In the genomic region with DNA sequence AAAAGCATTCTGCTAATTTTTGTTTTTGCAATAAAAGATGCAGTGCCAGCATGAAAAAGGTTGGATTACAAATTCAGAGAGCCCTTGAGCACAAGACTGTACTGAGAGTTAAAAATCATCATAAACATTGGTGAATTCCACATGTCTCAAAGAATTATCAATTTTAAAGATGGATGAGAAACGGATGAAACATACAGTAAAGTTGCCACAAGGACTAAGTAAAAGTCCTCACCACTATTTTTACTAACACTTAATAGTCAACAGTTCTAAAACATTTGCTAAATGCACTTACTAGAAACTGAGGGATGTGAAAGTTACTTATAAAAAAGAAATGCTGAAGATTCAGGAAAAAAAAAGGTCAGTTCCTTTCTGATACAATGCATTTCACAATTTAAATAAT, we compare ENCODE assay signal across 21 cellular contexts. TPM values are rescaled to one million over a fixed set of nuclear protein-coding genes. Genes with fewer than 3 reads are reported as not detected.
A peak's percentile ranks its signal among the peaks of the same experiment; 100 is the strongest.
DNase-seq lines count a peak whose midpoint lies in the region; ATAC-seq and TF ChIP-seq lines count a peak whose summit lies in the region.
"Had no signal": no experiment of that assay in that cellular context is flagged by ENCODE, and none has a peak within 500 bp of the region (broad histone marks: within the 10 kb centered on the region; RNA-seq: fewer than 3 reads in every experiment).

No MANE protein-coding gene starts in this region.

- no peak overlapping the region for H2AFZ ChIP-seq in Loucy (ENCODE audit: low read length)

- POLR2A ChIA-PET in activated CD8-positive, alpha-beta T cell treated with anti-CD3 and anti-CD28 coated beads for 36 hours (lab: Charles Lee): no interaction called here

- H3K27me3 Mint-ChIP-seq in activated naive CD4-positive, alpha-beta T cell treated with anti-CD3 and anti-CD28 coated beads, Interleukin-2, amount 50 U/mL, for 24 hours: peaks cover 3% of the 10 kb centered on the region
- H3K27me3 Mint-ChIP-seq in activated CD8-positive, alpha-beta T cell treated with anti-CD3 and anti-CD28 coated beads for 36 hours: no peaks in the 10 kb centered on the region

- H3K4me3 Mint-ChIP-seq in activated naive CD4-positive, alpha-beta T cell treated with anti-CD3 and anti-CD28 coated beads, Interleukin-2, amount 50 U/mL, for 24 hours: no peak overlapping the region
- no peak overlapping the region for H3K4me3 Mint-ChIP-seq in activated CD8-positive, alpha-beta T cell treated with anti-CD3 and anti-CD28 coated beads for 36 hours
- H3K4me3 Mint-ChIP-seq: CD4-positive, CD25-positive, alpha-beta regulatory T cell had no signal

- H3K9me3 Mint-ChIP-seq in activated naive CD4-positive, alpha-beta T cell treated with anti-CD3 and anti-CD28 coated beads, Interleukin-2, amount 50 U/mL, for 24 hours: peaks cover 4% of the 10 kb centered on the region
- H3K9me3 Mint-ChIP-seq in activated naive CD4-positive, alpha-beta T cell treated with anti-CD3 and anti-CD28 coated beads, Interleukin-2, amount 50 U/mL, for 72 hours: peaks cover 3 to 5% of the 10 kb centered on the region in 2 donors
- H3K9me3 Mint-ChIP-seq in activated CD8-positive, alpha-beta T cell treated with anti-CD3 and anti-CD28 coated beads for 36 hours: peaks cover 11% of the 10 kb centered on the region

- H3K4me2 ChIP-seq in Loucy (ENCODE audit: low read depth, low read length, poor library complexity, severe bottlenecking) (peak overlapping the region; percentile 52), skeletal muscle satellite cell (ENCODE audit: low read length) (peak overlapping the region; percentile 58)

- no peaks in the 10 kb centered on the region for H3K79me2 ChIP-seq in Loucy (ENCODE audit: insufficient read depth, low read length)

- no peak for DNase-seq in activated naive CD4-positive, alpha-beta T cell treated with anti-CD3 and anti-CD28 coated beads, Interleukin-2, amount 50 U/mL, for 72 hours (ENCODE audit: low spot score in 2 of 2)
- peak; percentile 9 for DNase-seq in adipocyte (ENCODE audit: low read depth)
- DNase-seq in activated CD8-positive, alpha-beta T cell treated with anti-CD3 and anti-CD28 coated beads for 36 hours: no peak
- DNase-seq in EL: no peak
- DNase-seq: 8988T; CD4-positive, CD25-positive, alpha-beta regulatory T cell; H7; KBM-7; NCI-H1048; NCI-H1417 treated with DMSO at 0.1 percent for 48 hours; NCI-H1694 treated with DMSO at 0.1 percent for 48 hours; NCI-H2081; NCI-H2227 treated with DMSO at 0.1 percent for 48 hours; NCI-H526 treated with DMSO at 0.1 percent for 48 hours had no signal

- peaks cover 22% of the 10 kb centered on the region for H3K27me3 ChIP-seq in Loucy (ENCODE audit: insufficient read depth, low read length, poor library complexity, severe bottlenecking)
- H3K27me3 ChIP-seq in adipocyte (replicated peaks; ENCODE audit: control insufficient read depth, insufficient read depth, low read length): peaks cover 8% of the 10 kb centered on the region
- no peaks in the 10 kb centered on the region for H3K27me3 ChIP-seq in skeletal muscle satellite cell (ENCODE audit: control insufficient read depth, insufficient read depth, low read length)

- CTCF ChIA-PET in activated CD8-positive, alpha-beta T cell treated with anti-CD3 and anti-CD28 coated beads for 36 hours (lab: Charles Lee): no interaction called here

- H3K9me3 ChIP-seq in Loucy (ENCODE audit: insufficient read depth, low read depth, low read length) (peaks cover 17% of the 10 kb centered on the region), adipocyte (ENCODE audit: control insufficient read depth, low read length) (peaks cover 48% of the 10 kb centered on the region), skeletal muscle satellite cell (replicated peaks; ENCODE audit: low read length) (peaks cover 7% of the 10 kb centered on the region)

- H3K9me2 ChIP-seq in Loucy (replicated peaks; ENCODE audit: low read depth, low read length): no peaks in the 10 kb centered on the region

- intact Hi-C loops in activated CD8-positive, alpha-beta T cell treated with anti-CD3 and anti-CD28 coated beads for 36 hours (cut with micrococcal nuclease): no loop called here

- no peaks in the 10 kb centered on the region for H3K36me3 Mint-ChIP-seq in activated naive CD4-positive, alpha-beta T cell treated with anti-CD3 and anti-CD28 coated beads, Interleukin-2, amount 50 U/mL, for 24 hours
- H3K36me3 Mint-ChIP-seq in activated naive CD4-positive, alpha-beta T cell treated with anti-CD3 and anti-CD28 coated beads, Interleukin-2, amount 50 U/mL, for 72 hours: no peaks in the 10 kb centered on the region
- peaks cover 1% of the 10 kb centered on the region for H3K36me3 Mint-ChIP-seq in activated CD8-positive, alpha-beta T cell treated with anti-CD3 and anti-CD28 coated beads for 36 hours (ENCODE audit: low read depth)

- H3K9ac ChIP-seq in Loucy (ENCODE audit: low read depth, low read length, poor library complexity, severe bottlenecking) (no peak overlapping the region), adipocyte (ENCODE audit: low read length) (no peak overlapping the region), skeletal muscle satellite cell (ENCODE audit: low read depth, low read length) (no peak overlapping the region)
- H3K9ac ChIP-seq: BLaER1 had no signal

- H3K4me3 ChIP-seq in Loucy (ENCODE audit: low read length, poor library complexity, severe bottlenecking): peak overlapping the region; percentile 33
- H3K4me3 ChIP-seq in adipocyte (ENCODE audit: low read length): no peak overlapping the region
- H3K4me3 ChIP-seq in skeletal muscle satellite cell (ENCODE audit: low read length): no peak overlapping the region
- H3K4me3 ChIP-seq: BLaER1 had no signal

- H3K4me1 ChIP-seq in Loucy (ENCODE audit: insufficient read depth, low read length, poor library complexity, severe bottlenecking) (peaks cover 11% of the 10 kb centered on the region), adipocyte (ENCODE audit: control insufficient read depth, insufficient read depth, low read length) (peaks cover 10% of the 10 kb centered on the region), skeletal muscle satellite cell (ENCODE audit: control insufficient read depth, insufficient read depth, low read length) (peaks cover 6% of the 10 kb centered on the region)

- no peaks in the 10 kb centered on the region for H3K4me1 Mint-ChIP-seq in activated naive CD4-positive, alpha-beta T cell treated with anti-CD3 and anti-CD28 coated beads, Interleukin-2, amount 50 U/mL, for 24 hours
- H3K4me1 Mint-ChIP-seq in activated CD8-positive, alpha-beta T cell treated with anti-CD3 and anti-CD28 coated beads for 36 hours (ENCODE audit: low read depth): peaks cover 4% of the 10 kb centered on the region

- H3K36me3 ChIP-seq in Loucy (ENCODE audit: insufficient read depth, low read length): no peaks in the 10 kb centered on the region
- no peaks in the 10 kb centered on the region for H3K36me3 ChIP-seq in adipocyte (ENCODE audit: control insufficient read depth, insufficient read depth, low read length, severe bottlenecking)
- H3K36me3 ChIP-seq in skeletal muscle satellite cell (ENCODE audit: insufficient read depth, low read length): no peaks in the 10 kb centered on the region
- H3K36me3 ChIP-seq: BLaER1 had no signal

- no peaks in the 10 kb centered on the region for H3F3A ChIP-seq in Loucy (ENCODE audit: low read depth)

- H4K20me1 ChIP-seq in Loucy (ENCODE audit: insufficient read depth, low read length, poor library complexity, severe bottlenecking): no peaks in the 10 kb centered on the region
- H4K20me1 ChIP-seq: BLaER1 had no signal

- no peak for TF ChIP-seq CTCF in Loucy (conservative IDR thresholded peaks at IDR 0.05; ENCODE audit: low read length)
- TF ChIP-seq CTCF in activated CD8-positive, alpha-beta T cell treated with anti-CD3 and anti-CD28 coated beads for 36 hours (IDR thresholded peaks at IDR 0.05): no peak

- no peak for ATAC-seq in activated naive CD4-positive, alpha-beta T cell treated with anti-CD3 and anti-CD28 coated beads, Interleukin-2, amount 50 U/mL, for 72 hours
- ATAC-seq in activated CD8-positive, alpha-beta T cell treated with anti-CD3 and anti-CD28 coated beads for 36 hours: no peak
- ATAC-seq in GM18519 (IDR thresholded peaks at IDR 0.05; ENCODE audit: low FRiP score, unreplicated experiment): no peak

- peak overlapping the region; percentile 1 for H3K27ac Mint-ChIP-seq in activated naive CD4-positive, alpha-beta T cell treated with anti-CD3 and anti-CD28 coated beads, Interleukin-2, amount 50 U/mL, for 24 hours
- no peak overlapping the region for H3K27ac Mint-ChIP-seq in activated naive CD4-positive, alpha-beta T cell treated with anti-CD3 and anti-CD28 coated beads, Interleukin-2, amount 50 U/mL, for 72 hours
- H3K27ac Mint-ChIP-seq in activated CD8-positive, alpha-beta T cell treated with anti-CD3 and anti-CD28 coated beads for 36 hours: no peak overlapping the region
- H3K27ac Mint-ChIP-seq: CD4-positive, CD25-positive, alpha-beta regulatory T cell had no signal

RNA-seq across cellular contexts. Expression of a gene that starts 25.8 kb away (rescaled TPM):
- total RNA-seq in activated naive CD4-positive, alpha-beta T cell treated with anti-CD3 and anti-CD28 coated beads, Interleukin-2, amount 50 U/mL, for 72 hours: not detected
- not detected in 2 replicates for total RNA-seq in skeletal muscle satellite cell (2012; rRNA removed)
- not detected for total RNA-seq in activated CD8-positive, alpha-beta T cell treated with anti-CD3 and anti-CD28 coated beads for 36 hours
- total RNA-seq: CD4-positive, CD25-positive, alpha-beta regulatory T cell; Daoy; H7; NCI-H460 had no signal
